Comparison of ENCODE assay signal across 8 cellular contexts in the genomic region with DNA sequence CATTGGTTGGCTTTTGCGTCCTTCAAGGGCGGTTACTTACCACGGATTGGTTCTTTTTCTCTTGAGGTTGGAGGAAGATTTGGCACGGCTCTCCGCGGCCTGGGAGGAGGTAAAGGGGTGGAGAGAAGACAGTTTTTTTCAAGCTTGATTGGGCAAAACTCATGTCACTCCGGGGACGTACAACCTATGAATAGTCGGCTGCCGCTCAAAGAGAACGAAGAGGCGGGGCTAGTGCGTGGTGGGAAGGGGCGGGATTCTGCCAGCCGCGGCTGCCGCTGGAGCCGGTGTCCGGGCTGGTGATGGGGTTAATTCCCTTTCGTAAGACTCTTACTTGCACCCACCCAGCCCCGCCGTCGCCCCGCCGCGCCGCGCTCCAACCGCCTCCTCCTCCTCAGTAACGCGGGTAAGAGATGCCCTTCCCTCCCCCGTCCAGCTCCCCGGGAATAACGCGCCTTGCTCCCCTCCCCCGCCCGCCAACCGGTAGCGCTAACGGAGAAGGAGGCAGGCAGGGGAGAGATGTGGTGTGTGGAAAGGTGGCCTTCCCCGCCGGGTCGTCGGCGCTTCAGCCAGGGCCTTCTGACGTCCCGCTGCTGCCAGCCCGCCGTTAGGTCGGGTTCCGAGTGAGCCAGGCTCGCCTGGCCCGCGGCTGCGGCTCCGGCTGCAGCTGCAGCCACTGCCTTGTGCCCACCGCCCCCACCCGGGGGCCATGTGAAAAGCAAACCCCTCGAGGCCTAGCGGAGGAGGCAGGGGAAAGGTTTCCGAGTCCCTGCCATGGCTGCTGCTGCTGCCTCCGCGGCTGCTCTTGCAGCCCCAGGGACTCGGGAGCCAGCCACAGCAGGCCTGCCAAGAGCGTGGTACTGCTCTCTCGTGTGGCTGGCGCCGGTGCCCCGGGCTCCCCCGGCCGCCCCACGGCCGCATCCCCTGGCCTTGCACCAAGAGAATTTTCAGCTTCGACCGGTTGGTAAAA. TPM values are rescaled to one million over a fixed set of nuclear protein-coding genes. Genes with fewer than 3 reads are reported as not detected.
DNase-seq lines count a peak whose midpoint lies in the region; ATAC-seq and TF ChIP-seq lines count a peak whose summit lies in the region.

A gene (plus strand): TSS at position 254 of the 967 bp plus-strand sequence. CDS start 73,362 bp downstream, outside the sequence.

- POLR2A ChIA-PET in PC-9 (lab: Charles Lee; ENCODE audit: unreplicated experiment): interaction anchor here (0.5 to 0.7 kb wide), 4 partner anchors 68 to 598 kb away, joined by 3 to 6 read pairs (median 4); no protein-coding TSS in a partner anchor

- no peaks in the 10 kb centered on the region for H3K27me3 ChIP-seq in PC-9 (ENCODE audit: insufficient read depth, low read depth)

- peak within 1 kb of the TSS; percentile 99 for H2AFZ ChIP-seq in PC-9

- peak; percentile 84 for DNase-seq in DMS53 treated with DMSO at 0.1 percent for 48 hours (lab: John Stamatoyannopoulos, UW; ENCODE audit: unreplicated experiment)
- DNase-seq in Jurkat, Clone E6-1 (ENCODE audit: low read depth, low spot score): peak; percentile 100
- DNase-seq in PC-9: peak; percentile 95 to 98
- DNase-seq in activated T-cell treated with anti-CD3 and anti-CD28 coated beads, Interleukin-2, amount 50 U/mL, for 1 hour: peak; percentile 89
- DNase-seq in epithelial cell of proximal tubule (ENCODE audit: low read depth): peak; percentile 99
- peak; percentile 99 for DNase-seq in mucosa of gallbladder (ENCODE audit: low spot score)
- DNase-seq in stimulated activated CD8-positive, alpha-beta memory T cell treated with anti-CD3 and anti-CD28 coated beads, Interleukin-4, amount 100 ng/mL, for 4 hours (ENCODE audit: low read depth in 2 of 2, low spot score in 1 of 2): peak; percentile 86 to 89

- peak within 1 kb of the TSS; percentile 89 for H3K4me3 ChIP-seq in Jurkat, Clone E6-1 (ENCODE audit: low read length)
- H3K4me3 ChIP-seq in PC-9 (peak within 1 kb of the TSS; percentile 60), epithelial cell of proximal tubule (ENCODE audit: low read depth, low read length) (peak within 1 kb of the TSS; percentile 85)

- no peak for TF ChIP-seq CTCF in PC-9 (conservative IDR thresholded peaks at IDR 0.05)
- peak; percentile 18 for TF ChIP-seq CTCF in epithelial cell of proximal tubule (conservative IDR thresholded peaks at IDR 0.05; ENCODE audit: low read depth, low read length)

- H3K4me1 ChIP-seq in PC-9 (replicated peaks; ENCODE audit: insufficient read depth): peaks cover 14% of the 10 kb centered on the region

- peak; percentile 77 for ATAC-seq in GM21619 (IDR thresholded peaks at IDR 0.05; ENCODE audit: unreplicated experiment)

- no peaks in the 10 kb centered on the region for H3K9me2 ChIP-seq in PC-9 (ENCODE audit: insufficient read depth)

- H3F3A ChIP-seq in PC-9 (ENCODE audit: insufficient read depth, low read depth): peaks cover 6% of the 10 kb centered on the region

- no peaks in the 10 kb centered on the region for H3K36me3 ChIP-seq in PC-9 (ENCODE audit: low read depth)

- no peaks in the 10 kb centered on the region for H4K20me1 ChIP-seq in PC-9 (ENCODE audit: insufficient read depth)

- H3K79me2 ChIP-seq in PC-9 (ENCODE audit: low read depth): peaks cover 68% of the 10 kb centered on the region

- TSS peak; percentile 47 for BruUV-seq in PC-9 (replicated peaks; lab: Mats Ljungman, UMichigan)

- intact Hi-C loops in PC-9 (cut with micrococcal nuclease; ENCODE audit: unreplicated experiment): loop anchor here (5.0 to 10.0 kb wide), 3 partner anchors 213 to 614 kb away; a partner anchor contains a TSS

- CTCF ChIA-PET in PC-9 (lab: Charles Lee): no interaction called here

- H3K9me3 ChIP-seq in PC-9 (ENCODE audit: insufficient read depth, low read depth): no peaks in the 10 kb centered on the region

- H3K4me2 ChIP-seq in PC-9: peak within 1 kb of the TSS; percentile 96

- H3K27ac ChIP-seq in PC-9: peak within 1 kb of the TSS; percentile 73

RNA-seq across cellular contexts. Expression of the gene that starts here (rescaled TPM):
- polyA plus RNA-seq in Jurkat, Clone E6-1 (2012; ENCODE audit: insufficient read depth, insufficient read length): 54.4 TPM
- total RNA-seq in PC-9 (2021): 24.1 and 36.7 TPM in 2 replicates
- 11.3 and 16.7 TPM in 2 replicates for total RNA-seq in epithelial cell of proximal tubule
- total RNA-seq in mucosa of gallbladder: 25.0 TPM

Comparison
In these comparisons a context has a peak if more than half of its experiments do, and no peak if none do; other contexts are left out.
1. Peak in every context shown above with its lines: DNase-seq, ATAC-seq, H3K4me3 ChIP-seq and H3K27ac ChIP-seq.